In genomic region chr9:5629312-5630037, GRCh38 we compare ENCODE assay signal across 8 cellular contexts. TPM values are rescaled to one million over a fixed set of nuclear protein-coding genes. Genes with fewer than 3 reads are reported as not detected.
DNase-seq lines count a peak whose midpoint lies in the region; ATAC-seq and TF ChIP-seq lines count a peak whose summit lies in the region.

No MANE protein-coding gene starts in this region.

- H3K36me3 ChIP-seq in OCI-LY7 (ENCODE audit: insufficient read depth, low read length) (peaks cover 20% of the 10 kb centered on the region), gastroesophageal sphincter (no peaks in the 10 kb centered on the region), aorta (ENCODE audit: control insufficient read depth in 1 of 2, insufficient read depth in 2 of 2, low read length in 1 of 2) (no peaks in the 10 kb centered on the region)

- no peak for TF ChIP-seq EP300 in gastroesophageal sphincter (IDR thresholded peaks at IDR 0.05)

- peaks cover 75% of the 10 kb centered on the region for H3K79me2 ChIP-seq in OCI-LY7 (ENCODE audit: insufficient read depth, low read depth, low read length)

- DNase-seq in NCI-H82 (lab: John Stamatoyannopoulos, UW), result peak; percentile 46
- DNase-seq in NCI-H82 treated with DMSO at 0.1 percent for 48 hours (lab: John Stamatoyannopoulos, UW; ENCODE audit: unreplicated experiment), result no peak
- peak; percentile 75 for DNase-seq in OCI-LY7 (ENCODE audit: low spot score)
- peak; percentile 51 for DNase-seq in activated naive CD4-positive, alpha-beta T cell treated with Interleukin-2 at 50 U/mL for 16 hours
- peak in 35 of 56 donors; percentile 23 to 81 (median 58) for DNase-seq in nucleus accumbens (lab: John Stamatoyannopoulos, UW)
- peak; percentile 74 to 89 for DNase-seq in aorta

- no peak for TF ChIP-seq CTCF in OCI-LY7 (conservative IDR thresholded peaks at IDR 0.05; ENCODE audit: low read length)
- no peak for TF ChIP-seq CTCF in gastroesophageal sphincter (IDR thresholded peaks at IDR 0.05)

- peaks cover 31% of the 10 kb centered on the region for H4K20me1 ChIP-seq in OCI-LY7 (ENCODE audit: insufficient read depth, low read length)

- 0 to 1% methylated on average over 14 to 19 of the region's 55 CpGs for WGBS in gastroesophageal sphincter (ENCODE audit: low coverage in 1 of 2), 2 donors
- 0 to 1% methylated on average over 50 to 55 of the region's 55 CpGs for WGBS in aorta, 2 donors

- peak; percentile 5 for ATAC-seq in HG02981 (IDR thresholded peaks at IDR 0.05; ENCODE audit: unreplicated experiment)
- peak; percentile 0 for ATAC-seq in gastroesophageal sphincter
- ATAC-seq in aorta (ENCODE audit: low FRiP score), result peak; percentile 58

- CTCF ChIA-PET in OCI-LY7 (lab: Charles Lee; ENCODE audit: unreplicated experiment), result interaction anchor here (0.6 to 1.8 kb wide), 2 partner anchors 43 to 548 kb away, joined by 5 to 8 read pairs; no protein-coding TSS in a partner anchor

- H3K27ac ChIP-seq in OCI-LY7 (ENCODE audit: low read depth, low read length, poor library complexity, severe bottlenecking) (peak overlapping the region; percentile 100), gastroesophageal sphincter (peak overlapping the region; percentile 92 to 100 (median 99)), aorta (ENCODE audit: low read depth in 1 of 2, low read length in 2 of 2) (peak overlapping the region; percentile 81 to 89)

- intact Hi-C loops in OCI-LY7 (cut with micrococcal nuclease; ENCODE audit: unreplicated experiment) (loop anchor here (2.0 to 10.0 kb wide), 7 partner anchors 83 to 1053 kb away; partner anchors contain the start of genes ERMP1, JAK2 and RCL1), aorta (cut with DNase I) (loop anchor here in 1 of 2 donors (10.0 kb wide), 1 partner anchor 65 kb away; no protein-coding TSS in a partner anchor)

- H3K9me3 ChIP-seq in OCI-LY7 (ENCODE audit: low read length) (peaks cover 12% of the 10 kb centered on the region; the same call in 1 of the 2 replicates), gastroesophageal sphincter (no peaks in the 10 kb centered on the region), aorta (ENCODE audit: control insufficient read depth, low read length) (no peaks in the 10 kb centered on the region)

- H2AFZ ChIP-seq in OCI-LY7 (ENCODE audit: low read length), result no peak overlapping the region

- no TSS peak for BruUV-seq in OCI-LY7 (replicated peaks; lab: Mats Ljungman, UMichigan)

- TF ChIP-seq POLR2A in gastroesophageal sphincter (IDR thresholded peaks at IDR 0.05), result no peak

- H3K27me3 ChIP-seq in gastroesophageal sphincter, result no peaks in the 10 kb centered on the region
- H3K27me3 ChIP-seq in aorta (ENCODE audit: control insufficient read depth in 1 of 2, insufficient read depth in 2 of 2, low read length in 1 of 2), result no peaks in the 10 kb centered on the region

- H3K4me1 ChIP-seq in OCI-LY7 (ENCODE audit: insufficient read depth, low read length, poor library complexity, severe bottlenecking) (peaks cover 58% of the 10 kb centered on the region), gastroesophageal sphincter (peaks cover 8 to 76% (median 9%) of the 10 kb centered on the region in 3 donors), aorta (ENCODE audit: control insufficient read depth in 1 of 2, insufficient read depth in 2 of 2, low read length in 2 of 2) (no peaks in the 10 kb centered on the region)

- POLR2A ChIA-PET in OCI-LY7 (lab: Charles Lee), result interaction anchor here (1.0 to 4.4 kb wide), 6 partner anchors 10 to 201 kb away, joined by 3 to 25 read pairs (median 8); no protein-coding TSS in a partner anchor

- peak overlapping the region; percentile 97 for H3K4me2 ChIP-seq in OCI-LY7 (ENCODE audit: low read length)

- H3K9me2 ChIP-seq in OCI-LY7 (ENCODE audit: insufficient read depth, low read length), result no peaks in the 10 kb centered on the region

- peak overlapping the region; percentile 81 for H3K4me3 ChIP-seq in OCI-LY7 (ENCODE audit: low read depth, low read length, poor library complexity, severe bottlenecking)
- peak overlapping the region; percentile 80 to 96 for H3K4me3 ChIP-seq in gastroesophageal sphincter
- peak overlapping the region; percentile 70 to 90 for H3K4me3 ChIP-seq in aorta (ENCODE audit: low read length in 2 of 2)

RNA-seq across cellular contexts. Expression of gene RIC1, which starts 0.6 kb away (rescaled TPM):
- 72.9 and 77.0 TPM in 2 replicates for total RNA-seq in OCI-LY7 (2014; rRNA removed; shearing (Covaris generic))
- total RNA-seq in OCI-LY7 (2022), result 83.9 and 84.6 TPM in 2 replicates
- 10 to 100 TPM; 39.2 to 60.5 (median 47.2) TPM for total RNA-seq in gastroesophageal sphincter
- 10 to 100 TPM; 27.7 to 36.7 TPM for total RNA-seq in aorta
- polyA plus RNA-seq in aorta, result 1 to 10 TPM; 3.0 to 6.9 TPM

Comparison
In these comparisons a context has a peak if more than half of its experiments do, and no peak if none do; other contexts are left out.
1. ATAC-seq: peak in every context shown above with its lines; median percentile 58 in aorta; 5 in HG02981; 0 in gastroesophageal sphincter.